8 cellular contexts compared by ENCODE assay signal in the genomic region with DNA sequence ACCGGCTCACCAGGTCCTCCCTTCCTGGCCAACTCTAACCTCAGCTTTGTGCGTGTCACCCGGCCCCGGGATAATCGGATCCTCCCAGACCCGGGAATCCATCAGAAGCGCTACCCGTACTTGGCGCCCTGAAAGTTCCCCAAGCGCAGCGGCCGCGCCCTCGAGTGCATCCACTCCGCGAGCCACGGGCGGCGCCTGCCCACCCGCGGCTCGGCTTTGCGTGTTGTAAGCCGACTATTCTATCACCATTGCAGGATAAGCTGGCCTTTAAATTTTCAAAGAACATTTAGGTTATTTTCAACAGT. TPM values are rescaled to one million over a fixed set of nuclear protein-coding genes. Genes with fewer than 3 reads are reported as not detected.
DNase-seq lines count a peak whose midpoint lies in the region; ATAC-seq and TF ChIP-seq lines count a peak whose summit lies in the region.

No MANE protein-coding gene starts in this region.

- H3K27me3 Mint-ChIP-seq in effector memory CD8-positive, alpha-beta T cell = no peaks in the 10 kb centered on the region

- 17 to 26% methylated on average over 18 to 24 of the region's 24 CpGs for WGBS in testis, 2 donors

- TF ChIP-seq CTCF in mucosa of descending colon (IDR thresholded peaks at IDR 0.05) (no peak), testis (IDR thresholded peaks at IDR 0.05) (no peak)

- peaks cover 3 to 7% of the 10 kb centered on the region in 2 donors for H3K4me1 Mint-ChIP-seq in effector memory CD8-positive, alpha-beta T cell (ENCODE audit: low read depth in 2 of 2)

- H3K36me3 Mint-ChIP-seq in effector memory CD8-positive, alpha-beta T cell (ENCODE audit: insufficient read depth) = peaks cover 24% of the 10 kb centered on the region

- peak overlapping the region; percentile 99 for H3K27ac ChIP-seq in testis

- intact Hi-C loops in mucosa of descending colon (cut with DNase I, micrococcal nuclease) = loop anchor here in 1 of 2 donors (5.0 kb wide), 1 partner anchor 69 kb away; a partner anchor contains a TSS
- intact Hi-C loops in testis (cut with DNase I; ENCODE audit: low total_unique reads) = loop anchor here (10.0 kb wide), 1 partner anchor 719 kb away; a partner anchor contains a TSS

- H3K36me3 ChIP-seq in mucosa of descending colon (ENCODE audit: low read depth) (no peaks in the 10 kb centered on the region), testis (ENCODE audit: low read depth, missing control alignments) (no peaks in the 10 kb centered on the region)

- ATAC-seq in effector memory CD8-positive, alpha-beta T cell (replicated peaks) = no peak
- peak; percentile 50 for ATAC-seq in mucosa of descending colon
- ATAC-seq in GM18907 (IDR thresholded peaks at IDR 0.05; ENCODE audit: unreplicated experiment) = no peak
- ATAC-seq in HG03378 (IDR thresholded peaks at IDR 0.05; ENCODE audit: unreplicated experiment) = no peak
- ATAC-seq in HG02973 (IDR thresholded peaks at IDR 0.05; ENCODE audit: unreplicated experiment) = no peak

- H3K27ac Mint-ChIP-seq in effector memory CD8-positive, alpha-beta T cell = peak overlapping the region; percentile 90 to 99

- H3K9me3 ChIP-seq in mucosa of descending colon (no peaks in the 10 kb centered on the region), testis (no peaks in the 10 kb centered on the region)

- peak overlapping the region; percentile 29 for H3K4me3 ChIP-seq in mucosa of descending colon
- H3K4me3 ChIP-seq in testis = peak overlapping the region; percentile 73 to 83

- no peaks in the 10 kb centered on the region for H3K9me3 Mint-ChIP-seq in effector memory CD8-positive, alpha-beta T cell

- DNase-seq in activated CD8-positive, alpha-beta memory T cell treated with anti-CD3 and anti-CD28 coated beads, Interleukin-2, amount 50 U/mL, for 4 hours = peak; percentile 45
- no peak for DNase-seq in activated CD8-positive, alpha-beta memory T cell treated with anti-CD3 and anti-CD28 coated beads, Interleukin-2, amount 50 U/mL, for 48 hours
- peak in 2 of 3 experiments; percentile 10 to 22 for DNase-seq in effector memory CD8-positive, alpha-beta T cell
- DNase-seq in mucosa of descending colon = peak in 2 of 3 donors; percentile 40 to 46
- DNase-seq in testis = peak; percentile 70

- no peak for TF ChIP-seq POLR2A in testis (IDR thresholded peaks at IDR 0.05)

- H3K4me1 ChIP-seq in mucosa of descending colon (ENCODE audit: low read depth) (peaks cover 5% of the 10 kb centered on the region), testis (no peaks in the 10 kb centered on the region)

- H3K4me3 Mint-ChIP-seq in effector memory CD8-positive, alpha-beta T cell = peak overlapping the region; percentile 82 to 92

- H3K27me3 ChIP-seq in testis = no peaks in the 10 kb centered on the region

RNA-seq across cellular contexts. Expression of a gene that starts 35.7 kb away (rescaled TPM):
- not detected for total RNA-seq in mucosa of descending colon
- 1 to 10 TPM; 1.4 to 4.7 TPM for total RNA-seq in testis
- 3.5 TPM for polyA plus RNA-seq in testis (ENCODE audit: insufficient read depth, low read depth, low replicate concordance)
